1 cellular context compared by ENCODE assay signal in genomic region chr10:21516270-21517131, GRCh38.
TF ChIP-seq lines count a peak whose summit lies in the region.

No MANE protein-coding gene starts in this region.

TF ChIP-seq in HepG2, 621 proteins besides CTCF, POLR2A, EP300 and RAD21 (continued from another document and continues in another):
- TF ChIP-seq ZBTB44 (CRISPR knock-in tag; IDR thresholded peaks at IDR 0.05) (no peak), KLF15 (CRISPR knock-in tag; IDR thresholded peaks at IDR 0.05; ENCODE audit: borderline replicate concordance) (no peak), FOXM1 (CRISPR knock-in tag; IDR thresholded peaks at IDR 0.05) (no peak), ZKSCAN8 (CRISPR knock-in tag; IDR thresholded peaks at IDR 0.05; ENCODE audit: borderline replicate concordance) (no peak), AGO1 (IDR thresholded peaks at IDR 0.05; ENCODE audit: low read depth, low read length, poor library complexity, severe bottlenecking) (no peak), SRSF4 (IDR thresholded peaks at IDR 0.05; ENCODE audit: low read depth, low read length, poor library complexity, severe bottlenecking) (no peak), MTF2 (CRISPR knock-in tag; IDR thresholded peaks at IDR 0.05; ENCODE audit: borderline replicate concordance) (peak; percentile 94), ZNF737 (CRISPR knock-in tag; IDR thresholded peaks at IDR 0.05; ENCODE audit: borderline replicate concordance) (no peak), ZNF512B (CRISPR knock-in tag; IDR thresholded peaks at IDR 0.05; ENCODE audit: borderline replicate concordance) (peak; percentile 88; the same call in 1 of the 2 replicates), TAF1 (CRISPR knock-in tag; IDR thresholded peaks at IDR 0.05) (no peak), SPEN (CRISPR knock-in tag; IDR thresholded peaks at IDR 0.05; ENCODE audit: low read depth) (peak; percentile 63; the same call in 1 of the 2 replicates), NONO (IDR thresholded peaks at IDR 0.05) (no peak), NONO (CRISPR knock-in tag; conservative IDR thresholded peaks at IDR 0.05) (peak; percentile 61; the same call in 1 of the 2 replicates), ZBTB37 (CRISPR knock-in tag; IDR thresholded peaks at IDR 0.05) (peak; percentile 82), ZNF224 (CRISPR knock-in tag; IDR thresholded peaks at IDR 0.05) (no peak), TFAP4 (IDR thresholded peaks at IDR 0.05; ENCODE audit: borderline replicate concordance, low read depth) (no peak), ZNF121 (CRISPR knock-in tag; IDR thresholded peaks at IDR 0.05) (peak; percentile 7; the same call in 1 of the 2 replicates), CEBPG (CRISPR knock-in tag; IDR thresholded peaks at IDR 0.05) (no peak), HNRNPLL (IDR thresholded peaks at IDR 0.05; ENCODE audit: low read depth, low read length, poor library complexity, severe bottlenecking) (peak; percentile 91), FOSL2 (CRISPR knock-in tag; IDR thresholded peaks at IDR 0.05) (no peak), HNF4A (CRISPR knock-in tag; IDR thresholded peaks at IDR 0.05) (no peak), ZNF790 (CRISPR knock-in tag; IDR thresholded peaks at IDR 0.05; ENCODE audit: borderline replicate concordance) (0 out of 2 replicates have a peak, but pooled peaks have one; percentile 3), ETV6 (CRISPR knock-in tag; conservative IDR thresholded peaks at IDR 0.05) (no peak), ZNF891 (CRISPR knock-in tag; IDR thresholded peaks at IDR 0.05) (0 out of 2 replicates have a peak, but pooled peaks have one; percentile 71), FOXA3 (CRISPR knock-in tag; IDR thresholded peaks at IDR 0.05) (no peak), REST (IDR thresholded peaks at IDR 0.05; ENCODE audit: borderline replicate concordance in 1 of 2, low read depth in 1 of 2, low read length in 2 of 2) (no peak), PRDM10 (CRISPR knock-in tag; IDR thresholded peaks at IDR 0.05; ENCODE audit: low read depth) (no peak), ZNF12 (CRISPR knock-in tag; IDR thresholded peaks at IDR 0.05) (no peak), HCFC1 (IDR thresholded peaks at IDR 0.05; ENCODE audit: low read depth, low read length) (no peak), ZNF331 (CRISPR knock-in tag; IDR thresholded peaks at IDR 0.05) (no peak), ZNF274 (CRISPR knock-in tag; IDR thresholded peaks at IDR 0.05) (peak; percentile 53; the same call in 1 of the 2 replicates), ZNF776 (CRISPR knock-in tag; IDR thresholded peaks at IDR 0.05) (0 out of 2 replicates have a peak, but pooled peaks have one; percentile 3), XBP1 (CRISPR knock-in tag; IDR thresholded peaks at IDR 0.05) (no peak), ZNF704 (CRISPR knock-in tag; IDR thresholded peaks at IDR 0.05; ENCODE audit: borderline replicate concordance) (0 out of 2 replicates have a peak, but pooled peaks have one; percentile 66), TFDP2 (CRISPR knock-in tag; IDR thresholded peaks at IDR 0.05) (no peak), ZNF572 (CRISPR knock-in tag; IDR thresholded peaks at IDR 0.05) (peak; percentile 29; the same call in 1 of the 2 replicates), HNRNPH1 (optimal IDR thresholded peaks at IDR 0.05; ENCODE audit: low read depth, low read length) (no peak), ZNF83 (CRISPR knock-in tag; IDR thresholded peaks at IDR 0.05; ENCODE audit: borderline replicate concordance) (no peak), HOXD1 (CRISPR knock-in tag; IDR thresholded peaks at IDR 0.05) (no peak), NFIC (IDR thresholded peaks at IDR 0.05; ENCODE audit: low read length) (no peak), SYNCRIP (IDR thresholded peaks at IDR 0.05; ENCODE audit: insufficient read depth, low read depth, low read length) (no peak), GMEB2 (CRISPR knock-in tag; IDR thresholded peaks at IDR 0.05; ENCODE audit: low read depth) (no peak), TBP (CRISPR knock-in tag; IDR thresholded peaks at IDR 0.05) (no peak), ZNF235 (CRISPR knock-in tag; IDR thresholded peaks at IDR 0.05; ENCODE audit: borderline replicate concordance) (peak; percentile 6; the same call in 1 of the 2 replicates), BCL6 (CRISPR knock-in tag; IDR thresholded peaks at IDR 0.05) (peak; percentile 95), PLSCR1 (CRISPR knock-in tag; IDR thresholded peaks at IDR 0.05; ENCODE audit: borderline replicate concordance) (no peak)
